25 cellular contexts compared by ENCODE assay signal in the genomic region with DNA sequence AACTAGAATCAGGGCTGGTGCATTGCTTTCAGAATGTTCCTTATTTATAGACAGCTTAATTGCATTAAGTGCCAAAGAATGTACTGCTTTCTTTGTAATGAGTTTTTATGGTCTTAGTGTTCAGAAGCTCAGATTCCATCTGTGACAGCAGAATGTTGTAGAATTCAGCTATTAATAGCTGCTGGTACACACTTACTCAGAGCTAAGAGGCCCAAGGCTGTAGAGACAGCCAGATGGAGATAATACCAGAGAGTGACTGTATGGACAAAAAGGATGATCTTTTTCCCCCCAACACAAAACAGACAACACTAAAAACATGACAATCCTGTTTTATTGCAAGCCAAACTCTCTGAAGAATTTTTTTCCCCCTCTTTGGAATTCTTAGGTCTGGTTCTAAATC. TPM values are rescaled to one million over a fixed set of nuclear protein-coding genes. Genes with fewer than 3 reads are reported as not detected.
A peak's percentile ranks its signal among the peaks of the same experiment; 100 is the strongest.
DNase-seq lines count a peak whose midpoint lies in the region; ATAC-seq and TF ChIP-seq lines count a peak whose summit lies in the region.
"Had no signal": no experiment of that assay in that cellular context is flagged by ENCODE, and none has a peak within 500 bp of the region (broad histone marks: within the 10 kb centered on the region; RNA-seq: fewer than 3 reads in every experiment).

No MANE protein-coding gene starts in this region.

- H3K9ac ChIP-seq in neural cell (ENCODE audit: low read length) = no peak overlapping the region
- no peak overlapping the region for H3K9ac ChIP-seq in H9 (ENCODE audit: extremely low read depth, insufficient read length, low read length)

- H3K27ac Mint-ChIP-seq in H9 = no peak overlapping the region
- H3K27ac Mint-ChIP-seq: activated CD4-positive, alpha-beta T cell treated with anti-CD3 and anti-CD28 coated beads, Interleukin-2, amount 10 ng/mL, durations not matched to agents 24 days and 14 days; activated CD8-positive, alpha-beta memory T cell treated with anti-CD3 and anti-CD28 coated beads, Interleukin-2, amount 10 ng/mL, durations not matched to agents 7 days and 5 days; activated naive CD4-positive, alpha-beta T cell treated with anti-CD3 and anti-CD28 coated beads, Interleukin-2, amount 50 U/mL, for 72 hours; endodermal cell; naive thymus-derived CD8-positive, alpha-beta T cell; stimulated activated naive CD8-positive, alpha-beta T cell treated with anti-CD3 and anti-CD28 coated beads, Interleukin-15, amount 100 ng/mL, for 72 hours; T-helper 17 cell had no signal

- peak; percentile 42 for TF ChIP-seq EP300 in neural cell (conservative IDR thresholded peaks at IDR 0.05; ENCODE audit: poor library complexity, severe bottlenecking)

- H3K4ac ChIP-seq in H9 (ENCODE audit: low read depth, low read length) = no peak overlapping the region

- no peaks in the 10 kb centered on the region for H3K27me3 Mint-ChIP-seq in H9 (ENCODE audit: low read depth)
- H3K27me3 Mint-ChIP-seq: activated CD4-positive, alpha-beta T cell treated with anti-CD3 and anti-CD28 coated beads, Interleukin-2, amount 10 ng/mL, durations not matched to agents 24 days and 14 days; activated CD8-positive, alpha-beta memory T cell treated with anti-CD3 and anti-CD28 coated beads, Interleukin-2, amount 10 ng/mL, durations not matched to agents 7 days and 5 days; stimulated activated naive CD8-positive, alpha-beta T cell treated with anti-CD3 and anti-CD28 coated beads, Interleukin-15, amount 100 ng/mL, for 72 hours; T-helper 17 cell had no signal

- H2BK5ac ChIP-seq in H9 (ENCODE audit: insufficient read length, low read length) = no peak overlapping the region

- H3K27ac ChIP-seq in neural cell (ENCODE audit: low read length) (peak overlapping the region; percentile 18), H9 (ENCODE audit: insufficient read length, low read depth, low read length) (no peak overlapping the region)
- H3K27ac ChIP-seq: esophagus squamous epithelium, Peyer's patch, SJSA1, tibial nerve had no signal

- ATAC-seq in HG03442 (IDR thresholded peaks at IDR 0.05; ENCODE audit: unreplicated experiment) (no peak), GM21717 (IDR thresholded peaks at IDR 0.05; ENCODE audit: unreplicated experiment) (no peak)
- ATAC-seq: activated CD8-positive, alpha-beta memory T cell treated with anti-CD3 and anti-CD28 coated beads, Interleukin-2, amount 10 ng/mL, durations not matched to agents 7 days and 5 days; activated naive CD4-positive, alpha-beta T cell treated with anti-CD3 and anti-CD28 coated beads, Interleukin-2, amount 50 U/mL, for 72 hours; naive thymus-derived CD8-positive, alpha-beta T cell; stimulated activated naive CD8-positive, alpha-beta T cell treated with anti-CD3 and anti-CD28 coated beads, Interleukin-15, amount 100 ng/mL, for 72 hours; T-helper 17 cell had no signal

- H3T11ph ChIP-seq in H9 (ENCODE audit: low read length) = no peak overlapping the region

- no peaks in the 10 kb centered on the region for H3K27me3 ChIP-seq in neural cell (ENCODE audit: insufficient read depth, low read depth, low read length)
- no peaks in the 10 kb centered on the region for H3K27me3 ChIP-seq in H9 (ENCODE audit: insufficient read depth, low read length)
- H3K27me3 ChIP-seq: esophagus squamous epithelium, Peyer's patch, SJSA1, tibial nerve had no signal

- H3F3A ChIP-seq in neural cell (ENCODE audit: insufficient read depth, low read length, poor library complexity, severe bottlenecking) = no peaks in the 10 kb centered on the region

- H3K79me1 ChIP-seq in H9 (ENCODE audit: insufficient read depth, low read depth, low read length, poor library complexity, severe bottlenecking) = no peaks in the 10 kb centered on the region

- no peak overlapping the region for H3K18ac ChIP-seq in H9 (ENCODE audit: insufficient read length, low read depth, low read length)

- H3K4me3 ChIP-seq in astrocyte of the spinal cord (ENCODE audit: low read depth, low read length) (no peak overlapping the region), neural cell (ENCODE audit: low read length) (no peak overlapping the region)
- H3K4me3 ChIP-seq: esophagus squamous epithelium, Peyer's patch, SJSA1, tibial nerve had no signal

- no peak overlapping the region for H2BK120ac ChIP-seq in H9 (ENCODE audit: low read depth, low read length, poor library complexity, severe bottlenecking)

- in situ Hi-C loops in astrocyte of the spinal cord (cut with HindIII; ENCODE audit: low sequenced_read_pairs) = no loop called here

- TF ChIP-seq CTCF in astrocyte of the spinal cord (IDR thresholded peaks at IDR 0.05; ENCODE audit: low read depth, low read length) = no peak
- TF ChIP-seq CTCF in neural cell (IDR thresholded peaks at IDR 0.05; ENCODE audit: poor library complexity, severe bottlenecking) = no peak
- TF ChIP-seq CTCF in H9 (conservative IDR thresholded peaks at IDR 0.05) = no peak

- no peak overlapping the region for H2BK12ac ChIP-seq in H9 (ENCODE audit: insufficient read length, low read depth, low read length)

- H3K4me1 ChIP-seq in H9 (ENCODE audit: insufficient read depth, low read length) = 0 out of 2 replicates have a peak, but pooled peaks cover 2% of the 10 kb centered on the region
- H3K4me1 ChIP-seq: Peyer's patch, SJSA1 had no signal

- no peak overlapping the region for H2BK15ac ChIP-seq in H9 (ENCODE audit: low read depth, low read length)

- H3K23me2 ChIP-seq in H9 (ENCODE audit: insufficient read length, low read depth, low read length, poor library complexity, severe bottlenecking) = no peaks in the 10 kb centered on the region

- H3K4me2 ChIP-seq in neural cell (ENCODE audit: low read length) (peak overlapping the region; percentile 13), H9 (ENCODE audit: insufficient read depth, insufficient read length, low read length) (no peak overlapping the region)

- H3K79me2 ChIP-seq in neural cell (replicated peaks; ENCODE audit: insufficient read depth, low read length) = no peaks in the 10 kb centered on the region
- H3K79me2 ChIP-seq in H9 (ENCODE audit: insufficient read depth, low read length) = no peaks in the 10 kb centered on the region

- DNase-seq in EH (ENCODE audit: low read depth) (peak; percentile 46), NCI-H446 treated with DMSO at 0.1 percent for 48 hours (lab: John Stamatoyannopoulos, UW) (peak; percentile 82), astrocyte of the spinal cord (ENCODE audit: low read depth, low spot score) (peak; percentile 25), H9 (no peak), cortex of kidney (lab: John Stamatoyannopoulos, UW) (no peak)
- DNase-seq: activated CD4-positive, alpha-beta T cell treated with anti-CD3 and anti-CD28 coated beads, Interleukin-2, amount 10 ng/mL, durations not matched to agents 24 days and 14 days; activated CD8-positive, alpha-beta memory T cell treated with anti-CD3 and anti-CD28 coated beads, Interleukin-2, amount 10 ng/mL, durations not matched to agents 7 days and 5 days; endodermal cell; esophagus squamous epithelium; GOT3; IMR-90; mesendoderm; naive thymus-derived CD8-positive, alpha-beta T cell; NCI-H1417; Peyer's patch; right cardiac atrium; stimulated activated naive CD8-positive, alpha-beta T cell treated with anti-CD3 and anti-CD28 coated beads, Interleukin-15, amount 100 ng/mL, for 72 hours; T-helper 17 cell had no signal

- H3K9me2 ChIP-seq in neural cell (ENCODE audit: insufficient read depth, low read length) = no peaks in the 10 kb centered on the region

- no peak overlapping the region for H4K5ac ChIP-seq in H9 (ENCODE audit: insufficient read length, low read depth, low read length)

- no peaks in the 10 kb centered on the region for H3K36me3 Mint-ChIP-seq in H9 (ENCODE audit: insufficient read depth in 1 of 3, low read depth in 3 of 3)
- H3K36me3 Mint-ChIP-seq: activated CD8-positive, alpha-beta memory T cell treated with anti-CD3 and anti-CD28 coated beads, Interleukin-2, amount 10 ng/mL, durations not matched to agents 7 days and 5 days; activated naive CD4-positive, alpha-beta T cell treated with anti-CD3 and anti-CD28 coated beads, Interleukin-2, amount 50 U/mL, for 72 hours; naive thymus-derived CD8-positive, alpha-beta T cell had no signal

- H4K91ac ChIP-seq in H9 (ENCODE audit: insufficient read length, low read depth, low read length) = no peak overlapping the region

- H2BK20ac ChIP-seq in H9 (ENCODE audit: low read depth, low read length, poor library complexity, severe bottlenecking) = no peak overlapping the region

- H3K56ac ChIP-seq in H9 (ENCODE audit: insufficient read length, low read depth, low read length) = no peak overlapping the region

- H3K14ac ChIP-seq in H9 (ENCODE audit: insufficient read depth, low read length) = no peak overlapping the region

- peaks cover 3% of the 10 kb centered on the region for H3K36me3 ChIP-seq in neural cell (ENCODE audit: insufficient read depth, low read length)
- H3K36me3 ChIP-seq: esophagus squamous epithelium, Peyer's patch, SJSA1, tibial nerve had no signal

- no peak overlapping the region for H3K23ac ChIP-seq in H9 (ENCODE audit: insufficient read length, low read depth, low read length)

- H3K9me3 ChIP-seq in neural cell (ENCODE audit: low read length) (no peaks in the 10 kb centered on the region), H9 (ENCODE audit: control insufficient read depth, low read depth, low read length) (no peaks in the 10 kb centered on the region)
- H3K9me3 ChIP-seq: esophagus squamous epithelium, Peyer's patch, SJSA1, tibial nerve had no signal

- peaks cover 11 to 12% of the 10 kb centered on the region in 2 experiments for H3K4me1 Mint-ChIP-seq in H9
- H3K4me1 Mint-ChIP-seq: activated CD4-positive, alpha-beta T cell treated with anti-CD3 and anti-CD28 coated beads, Interleukin-2, amount 10 ng/mL, durations not matched to agents 24 days and 14 days; activated CD8-positive, alpha-beta memory T cell treated with anti-CD3 and anti-CD28 coated beads, Interleukin-2, amount 10 ng/mL, durations not matched to agents 7 days and 5 days; naive thymus-derived CD8-positive, alpha-beta T cell; stimulated activated naive CD8-positive, alpha-beta T cell treated with anti-CD3 and anti-CD28 coated beads, Interleukin-15, amount 100 ng/mL, for 72 hours had no signal

- TF ChIP-seq RAD21 in neural cell (conservative IDR thresholded peaks at IDR 0.05) = no peak

- H2AFZ ChIP-seq in neural cell (ENCODE audit: low read depth, low read length) (no peak overlapping the region), H9 (ENCODE audit: low read length) (no peak overlapping the region)

- no peak overlapping the region for H4K8ac ChIP-seq in H9 (replicated peaks; ENCODE audit: insufficient read length, low read depth, low read length)

- no peaks in the 10 kb centered on the region for H4K20me1 ChIP-seq in neural cell (ENCODE audit: insufficient read depth)
- H4K20me1 ChIP-seq in H9 (ENCODE audit: control insufficient read depth, insufficient read depth, insufficient read length) = no peaks in the 10 kb centered on the region

- no peak overlapping the region for H3K4me3 Mint-ChIP-seq in H9
- H3K4me3 Mint-ChIP-seq: activated CD4-positive, alpha-beta T cell treated with anti-CD3 and anti-CD28 coated beads, Interleukin-2, amount 10 ng/mL, durations not matched to agents 24 days and 14 days; activated CD8-positive, alpha-beta memory T cell treated with anti-CD3 and anti-CD28 coated beads, Interleukin-2, amount 10 ng/mL, durations not matched to agents 7 days and 5 days; endodermal cell; naive thymus-derived CD8-positive, alpha-beta T cell; stimulated activated naive CD8-positive, alpha-beta T cell treated with anti-CD3 and anti-CD28 coated beads, Interleukin-15, amount 100 ng/mL, for 72 hours; T-helper 17 cell had no signal

- H2AK5ac ChIP-seq in H9 (ENCODE audit: insufficient read length, low read length) = no peak overlapping the region

- H3K9me3 Mint-ChIP-seq in H9 = no peaks in the 10 kb centered on the region
- H3K9me3 Mint-ChIP-seq: activated CD4-positive, alpha-beta T cell treated with anti-CD3 and anti-CD28 coated beads, Interleukin-2, amount 10 ng/mL, durations not matched to agents 24 days and 14 days; activated naive CD4-positive, alpha-beta T cell treated with anti-CD3 and anti-CD28 coated beads, Interleukin-2, amount 50 U/mL, for 72 hours; endodermal cell; stimulated activated naive CD8-positive, alpha-beta T cell treated with anti-CD3 and anti-CD28 coated beads, Interleukin-15, amount 100 ng/mL, for 72 hours had no signal

RNA-seq across cellular contexts. Expression of a gene that starts 50.2 kb away (rescaled TPM):
- 246 and 250 TPM in 2 replicates for polyA plus RNA-seq in neural cell
- 309 and 339 TPM in 2 replicates for polyA minus RNA-seq in neural cell
- 14.3 and 15.2 TPM in 2 replicates for total RNA-seq in H9 (2021)
- total RNA-seq: activated CD4-positive, alpha-beta T cell treated with anti-CD3 and anti-CD28 coated beads, Interleukin-2, amount 10 ng/mL, durations not matched to agents 24 days and 14 days; IMR-90; osteocyte had no signal
- polyA plus RNA-seq: IMR-90 had no signal

Comparison
In these comparisons a context has a peak if more than half of its experiments do, and no peak if none do; other contexts are left out.
1. DNase-seq: peak in EH (single experiment), NCI-H446 treated with DMSO at 0.1 percent for 48 hours (single experiment) and astrocyte of the spinal cord (single experiment); none in H9 (single experiment) and cortex of kidney (single experiment).